In the genomic region with DNA sequence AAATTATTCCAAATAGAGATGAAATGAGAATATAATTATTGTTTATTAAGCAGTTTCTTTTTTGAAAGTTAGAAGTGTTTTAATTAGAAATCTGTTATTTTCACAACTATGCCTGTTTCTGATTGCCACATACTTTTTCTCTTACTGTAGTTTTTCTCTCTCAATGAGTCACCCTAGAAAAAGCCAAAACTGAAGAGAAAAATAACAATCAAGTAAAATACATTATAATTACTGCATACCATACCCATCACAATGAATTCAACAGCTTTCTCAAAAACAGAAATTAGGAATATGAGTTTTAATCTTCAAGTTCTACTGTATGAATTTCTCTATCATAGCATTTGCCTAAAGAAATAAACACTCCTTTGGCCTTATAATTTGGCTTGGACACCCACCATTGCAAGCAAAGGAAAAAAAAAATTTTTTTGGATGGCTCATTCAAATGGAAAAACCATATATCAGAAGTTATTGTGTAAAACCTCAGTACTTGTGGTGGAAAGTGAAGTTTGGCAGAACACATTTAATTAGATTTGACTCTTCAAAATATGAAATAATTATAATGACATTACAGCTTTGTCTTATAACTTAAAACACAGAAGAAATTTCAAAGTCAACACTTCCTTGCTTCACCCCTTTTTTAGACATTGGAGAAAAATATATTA, we compare ENCODE assay signal across 14 cellular contexts.
DNase-seq lines count a peak whose midpoint lies in the region; ATAC-seq and TF ChIP-seq lines count a peak whose summit lies in the region.
"Had no signal": no experiment of that assay in that cellular context is flagged by ENCODE, and none has a peak within 500 bp of the region (broad histone marks: within the 10 kb centered on the region; RNA-seq: fewer than 3 reads in every experiment).

No MANE protein-coding gene starts in this region.

- no peaks in the 10 kb centered on the region for H3K27me3 ChIP-seq in BJ (ENCODE audit: control insufficient read depth, insufficient read depth, low read length)
- H3K27me3 ChIP-seq in PC-3 (ENCODE audit: low read length) = no peaks in the 10 kb centered on the region
- H3K27me3 ChIP-seq in mesendoderm (ENCODE audit: insufficient read depth, low read length, poor library complexity) = no peaks in the 10 kb centered on the region

- H3K4me3 ChIP-seq in BJ (ENCODE audit: low read depth, low read length) (no peak overlapping the region), PC-3 (ENCODE audit: low read length) (no peak overlapping the region), mesendoderm (ENCODE audit: low read length) (no peak overlapping the region)
- H3K4me3 ChIP-seq: prostate gland had no signal

- H3K9me2 ChIP-seq in PC-3 (replicated peaks; ENCODE audit: low read length) = no peaks in the 10 kb centered on the region

- H3K79me2 ChIP-seq in PC-3 (ENCODE audit: low read length) = no peaks in the 10 kb centered on the region
- no peaks in the 10 kb centered on the region for H3K79me2 ChIP-seq in mesendoderm (ENCODE audit: control insufficient read depth, insufficient read depth, low read length)

- BruUV-seq in PC-3 (replicated peaks; lab: Mats Ljungman, UMichigan) = no TSS peak

- H3K9ac ChIP-seq in PC-3 (ENCODE audit: low read length) (no peak overlapping the region), mesendoderm (ENCODE audit: low read length) (no peak overlapping the region)
- H3K9ac ChIP-seq: KMS-11 had no signal

- H3K27ac ChIP-seq in PC-3 (ENCODE audit: low read length) (no peak overlapping the region), mesendoderm (ENCODE audit: low read depth, low read length) (no peak overlapping the region)
- H3K27ac ChIP-seq: KMS-11, prostate gland had no signal

- no peaks in the 10 kb centered on the region for H3F3A ChIP-seq in PC-3 (ENCODE audit: low read length, unreplicated experiment)

- H2BK5ac ChIP-seq in mesendoderm (ENCODE audit: low read length) = no peak overlapping the region

- CTCF ChIA-PET in BJ (lab: Yijun Ruan, JAX) = no interaction called here
- CTCF ChIA-PET in PC-3 (lab: Charles Lee) = no interaction called here

- H2AFZ ChIP-seq in PC-3 (ENCODE audit: low read length) = no peak overlapping the region

- 0 out of 2 replicates have a peak overlapping the region, but pooled peaks have one; percentile 10 for H3K4me2 ChIP-seq in PC-3 (ENCODE audit: low read length)
- H3K4me2 ChIP-seq in mesendoderm (ENCODE audit: low read length) = no peak overlapping the region
- H3K4me2 ChIP-seq: KMS-11 had no signal

- H4K5ac ChIP-seq in mesendoderm (ENCODE audit: low read length) = no peak overlapping the region

- TF ChIP-seq CTCF in BJ (IDR thresholded peaks at IDR 0.05; ENCODE audit: insufficient read depth, low read depth, low read length) (no peak), PC-3 (conservative IDR thresholded peaks at IDR 0.05; ENCODE audit: low read depth, low read length) (no peak)

- no peaks in the 10 kb centered on the region for H3K36me3 ChIP-seq in BJ (ENCODE audit: control insufficient read depth, insufficient read depth, low read length)
- H3K36me3 ChIP-seq in PC-3 (ENCODE audit: low read depth, low read length) = no peaks in the 10 kb centered on the region
- H3K36me3 ChIP-seq in mesendoderm (ENCODE audit: control insufficient read depth, insufficient read depth, low read length) = no peaks in the 10 kb centered on the region
- H3K36me3 ChIP-seq: prostate gland had no signal

- ATAC-seq in PC-3 (no peak), GM21367 (IDR thresholded peaks at IDR 0.05; ENCODE audit: unreplicated experiment) (no peak)
- ATAC-seq: activated naive CD8-positive, alpha-beta T cell treated with anti-CD3 and anti-CD28 coated beads, Interleukin-2, amount 50 U/mL, for 24 hours; stimulated activated memory B cell treated with anti-CD40 and anti-IgM and Interleukin-4, amounts not matched to agents 10 μg/mL and 1 μg/mL and 100 μg/mL, for 72 hours had no signal

- no peak overlapping the region for H2BK15ac ChIP-seq in mesendoderm (replicated peaks; ENCODE audit: low read depth)

- H3K79me1 ChIP-seq in mesendoderm (ENCODE audit: low read length) = no peaks in the 10 kb centered on the region

- H3K4ac ChIP-seq in mesendoderm (ENCODE audit: low read depth, low read length) = no peak overlapping the region

- DNase-seq in BJ (ENCODE audit: low read depth) (peak; percentile 21), PC-3 (no peak), dermis blood vessel endothelial cell (peak; percentile 43), mesendoderm (peak; percentile 21), foreskin melanocyte (no peak), islet precursor cell (no peak), 8988T (no peak)
- DNase-seq: activated naive CD8-positive, alpha-beta T cell treated with anti-CD3 and anti-CD28 coated beads, Interleukin-2, amount 50 U/mL, for 24 hours; NCI-H2029 treated with DMSO at 0.1 percent for 48 hours; stimulated activated CD4-positive, alpha-beta T cell treated with anti-CD3 and anti-CD28 coated beads, Interleukin-2, amount 100 ng/mL, for 48 hours had no signal

- H3K4me1 ChIP-seq in PC-3 (ENCODE audit: insufficient read depth, low read length) (peaks cover 5% of the 10 kb centered on the region; the same call in 1 of the 2 replicates), mesendoderm (ENCODE audit: control insufficient read depth, low read depth, low read length) (peaks cover 4% of the 10 kb centered on the region)
- H3K4me1 ChIP-seq: prostate gland had no signal

- intact Hi-C loops in PC-3 (cut with micrococcal nuclease) = no loop called here

- H4K20me1 ChIP-seq in PC-3 (ENCODE audit: low read length) = no peaks in the 10 kb centered on the region

- POLR2A ChIA-PET in BJ (lab: Charles Lee) = no interaction called here
- POLR2A ChIA-PET in PC-3 (lab: Charles Lee; ENCODE audit: unreplicated experiment) = no interaction called here

- H3K9me3 ChIP-seq in PC-3 (ENCODE audit: low read length) = no peaks in the 10 kb centered on the region
- H3K9me3 ChIP-seq: prostate gland had no signal

- H3K56ac ChIP-seq in mesendoderm (ENCODE audit: low read length) = no peak overlapping the region

- H4K8ac ChIP-seq in mesendoderm (ENCODE audit: low read depth, low read length) = no peak overlapping the region

- no peak overlapping the region for H3K18ac ChIP-seq in mesendoderm (ENCODE audit: low read length)

- no peak overlapping the region for H3K23ac ChIP-seq in mesendoderm (ENCODE audit: low read length)

- H2BK120ac ChIP-seq in mesendoderm (ENCODE audit: low read depth, low read length) = no peak overlapping the region

- no peak overlapping the region for H2AK5ac ChIP-seq in mesendoderm (ENCODE audit: low read length)

Comparison
In these comparisons a context has a peak if more than half of its experiments do, and no peak if none do; other contexts are left out.
1. DNase-seq: peak in BJ (single experiment), dermis blood vessel endothelial cell (single experiment) and mesendoderm (single experiment); none in PC-3 (single experiment), foreskin melanocyte (single experiment), islet precursor cell (single experiment) and 8988T (single experiment).